ENCODE assay signal across 9 cellular contexts in genomic region chrX:40100141-40100536, GRCh38. TPM values are rescaled to one million over a fixed set of nuclear protein-coding genes. Genes with fewer than 3 reads are reported as not detected.
DNase-seq lines count a peak whose midpoint lies in the region; ATAC-seq and TF ChIP-seq lines count a peak whose summit lies in the region.
"Had no signal": no experiment of that assay in that cellular context is flagged by ENCODE, and none has a peak within 500 bp of the region (broad histone marks: within the 10 kb centered on the region; RNA-seq: fewer than 3 reads in every experiment).

No MANE protein-coding gene starts in this region.

- DNase-seq in DMS 273 (lab: John Stamatoyannopoulos, UW; ENCODE audit: unreplicated experiment) = peak; percentile 47
- no peak for DNase-seq in DMS 273 treated with DMSO at 0.1 percent for 48 hours (lab: John Stamatoyannopoulos, UW)
- peak; percentile 30 for DNase-seq in NCI-H2029 (lab: John Stamatoyannopoulos, UW)
- no peak for DNase-seq in colonic mucosa
- peak; percentile 14 for DNase-seq in prostate gland (ENCODE audit: low spot score)
- no peak for DNase-seq in foreskin fibroblast
- DNase-seq in T-helper 9 cell = no peak
- DNase-seq: stimulated activated naive CD4-positive, alpha-beta T cell had no signal

- H3K4me3 ChIP-seq in colonic mucosa = no peak overlapping the region
- no peak overlapping the region for H3K4me3 ChIP-seq in prostate gland
- H3K4me3 ChIP-seq in foreskin fibroblast (ENCODE audit: low read depth in 1 of 2, low read length in 2 of 2) = no peak overlapping the region

- intact Hi-C loops in colonic mucosa (cut with DNase I) = no loop called here
- intact Hi-C loops in prostate gland (cut with DNase I) = loop anchor here (5.0 to 10.0 kb wide), 2 partner anchors 72 to 285 kb away; no protein-coding TSS in a partner anchor

- H3K36me3 ChIP-seq in colonic mucosa = no peaks in the 10 kb centered on the region
- no peaks in the 10 kb centered on the region for H3K36me3 ChIP-seq in prostate gland

- H3K27ac ChIP-seq in colonic mucosa = peak overlapping the region; percentile 1
- peak overlapping the region; percentile 51 to 92 for H3K27ac ChIP-seq in prostate gland

- H3K27me3 ChIP-seq in colonic mucosa = peaks cover 25% of the 10 kb centered on the region
- H3K27me3 ChIP-seq in prostate gland (replicated peaks; ENCODE audit: insufficient read depth) = no peaks in the 10 kb centered on the region

- no peak for TF ChIP-seq CTCF in colonic mucosa (IDR thresholded peaks at IDR 0.05)
- TF ChIP-seq CTCF in prostate gland (IDR thresholded peaks at IDR 0.05) = no peak
- no peak for TF ChIP-seq CTCF in foreskin fibroblast (IDR thresholded peaks at IDR 0.05; ENCODE audit: low read depth, low read length)

- H3K9me3 ChIP-seq in colonic mucosa = no peaks in the 10 kb centered on the region
- H3K9me3 ChIP-seq in prostate gland = no peaks in the 10 kb centered on the region

- no peak for TF ChIP-seq POLR2A in prostate gland (IDR thresholded peaks at IDR 0.05)

- no peak for ATAC-seq in HG02610 (IDR thresholded peaks at IDR 0.05; ENCODE audit: unreplicated experiment)

- 5% methylated on average over 21 of the region's 21 CpGs for WGBS in prostate gland

- H3K4me1 ChIP-seq in colonic mucosa (no peaks in the 10 kb centered on the region), prostate gland (replicated peaks) (no peaks in the 10 kb centered on the region)

- H3K9ac ChIP-seq in colonic mucosa (ENCODE audit: low read depth in 2 of 2, low read length in 2 of 2) = peak overlapping the region in 1 of 2 donors; percentile 12

RNA-seq across cellular contexts. Expression of gene BCOR, which starts 2.4 kb away (rescaled TPM):
- total RNA-seq in colonic mucosa (10 to 100 TPM; 18.3 to 21.3 TPM), prostate gland (10 to 100 TPM; 56.2 to 70.8 TPM)

Comparison
In these comparisons a context has a peak if more than half of its experiments do, and no peak if none do; other contexts are left out.
1. DNase-seq: peak in DMS 273 (single experiment), NCI-H2029 (single experiment) and prostate gland (single experiment); none in DMS 273 treated with DMSO at 0.1 percent for 48 hours (single experiment), colonic mucosa (single experiment), foreskin fibroblast (0 of 2) and T-helper 9 cell (single experiment).